ENCODE assay signal across 8 cellular contexts in the genomic region with DNA sequence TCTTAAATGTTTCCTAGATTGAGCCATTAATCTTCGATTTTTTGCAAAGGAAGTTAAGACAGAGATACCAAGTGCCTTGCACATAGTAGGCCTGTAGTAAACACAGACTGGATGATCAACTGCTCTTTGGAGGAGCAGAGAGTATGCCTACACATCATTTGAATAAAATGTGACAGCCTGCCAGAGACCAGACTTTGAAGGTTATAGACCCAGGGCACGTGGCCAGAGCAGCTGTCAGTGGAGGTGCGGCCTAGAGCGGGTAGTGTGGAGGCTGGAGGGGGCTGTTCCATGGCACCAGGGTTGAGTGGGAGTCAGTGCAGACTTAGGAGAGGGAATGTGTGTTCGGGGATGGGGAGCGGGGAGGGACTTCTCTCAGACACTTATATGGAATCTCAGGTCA.
DNase-seq lines count a peak whose midpoint lies in the region; ATAC-seq and TF ChIP-seq lines count a peak whose summit lies in the region.

No MANE protein-coding gene starts in this region.

- H3K9me3 ChIP-seq in right cardiac atrium (ENCODE audit: control insufficient read depth, low read length): no peaks in the 10 kb centered on the region
- no peaks in the 10 kb centered on the region for H3K9me3 ChIP-seq in stomach

- intact Hi-C loops in right cardiac atrium (cut with DNase I): loop anchor here in 1 of 4 donors (10.0 kb wide), 1 partner anchor 81 kb away; a partner anchor contains a TSS
- intact Hi-C loops in stomach (cut with DNase I; ENCODE audit: low total_unique reads): no loop called here

- H3K27me3 ChIP-seq in right cardiac atrium (ENCODE audit: control insufficient read depth, insufficient read depth): no peaks in the 10 kb centered on the region
- no peaks in the 10 kb centered on the region for H3K27me3 ChIP-seq in stomach

- TF ChIP-seq EP300 in stomach (IDR thresholded peaks at IDR 0.05): no peak

- H3K4me3 ChIP-seq in right cardiac atrium (ENCODE audit: low read length) (no peak overlapping the region), stomach (no peak overlapping the region)

- H3K36me3 ChIP-seq in stomach: no peaks in the 10 kb centered on the region

- H3K27me3 Mint-ChIP-seq in activated naive CD8-positive, alpha-beta T cell treated with anti-CD3 and anti-CD28 coated beads for 36 hours: no peaks in the 10 kb centered on the region

- H3K27ac Mint-ChIP-seq in activated naive CD8-positive, alpha-beta T cell treated with anti-CD3 and anti-CD28 coated beads for 36 hours: peak overlapping the region; percentile 25

- H3K4me1 ChIP-seq in right cardiac atrium (ENCODE audit: control insufficient read depth, insufficient read depth, low read length): peaks cover 42% of the 10 kb centered on the region
- H3K4me1 ChIP-seq in stomach: peaks cover 80 to 98% (median 93%) of the 10 kb centered on the region in 4 donors

- peak; percentile 11 for DNase-seq in NCI-H1092 treated with DMSO at 0.1 percent for 48 hours (lab: John Stamatoyannopoulos, UW)
- no peak for DNase-seq in NCI-H1092 (lab: John Stamatoyannopoulos, UW)
- no peak for DNase-seq in activated naive CD8-positive, alpha-beta T cell treated with anti-CD3 and anti-CD28 coated beads for 36 hours
- DNase-seq in right cardiac atrium: peak; percentile 63 to 78 (median 77)
- peak; percentile 45 for DNase-seq in stomach
- DNase-seq in NCI-H1930 (lab: John Stamatoyannopoulos, UW): no peak

- no peak for TF ChIP-seq CTCF in stomach (IDR thresholded peaks at IDR 0.05)

- H3K36me3 Mint-ChIP-seq in activated naive CD8-positive, alpha-beta T cell treated with anti-CD3 and anti-CD28 coated beads for 36 hours: no peaks in the 10 kb centered on the region

- WGBS in right cardiac atrium: 43% methylated on average over 6 of the region's 6 CpGs
- 36 to 65% (median 51%) methylated on average over 6 of the region's 6 CpGs for WGBS in stomach, 5 donors

- peaks cover 68% of the 10 kb centered on the region for H3K4me1 Mint-ChIP-seq in activated naive CD8-positive, alpha-beta T cell treated with anti-CD3 and anti-CD28 coated beads for 36 hours

- no peak for TF ChIP-seq POLR2A in stomach (IDR thresholded peaks at IDR 0.05)

- H3K27ac ChIP-seq in right cardiac atrium (ENCODE audit: low read length) (peak overlapping the region; percentile 94), stomach (peak overlapping the region; percentile 40 to 88 (median 78))

- peak; percentile 25 to 29 for ATAC-seq in right cardiac atrium
- no peak for ATAC-seq in HG02938 (IDR thresholded peaks at IDR 0.05; ENCODE audit: unreplicated experiment)
- ATAC-seq in GM18861 (IDR thresholded peaks at IDR 0.05; ENCODE audit: unreplicated experiment): no peak

- no peaks in the 10 kb centered on the region for H3K9me3 Mint-ChIP-seq in activated naive CD8-positive, alpha-beta T cell treated with anti-CD3 and anti-CD28 coated beads for 36 hours

- H3K4me3 Mint-ChIP-seq in activated naive CD8-positive, alpha-beta T cell treated with anti-CD3 and anti-CD28 coated beads for 36 hours: no peak overlapping the region

Comparison
In these comparisons a context has a peak if more than half of its experiments do, and no peak if none do; other contexts are left out.
1. DNase-seq: peak in NCI-H1092 treated with DMSO at 0.1 percent for 48 hours (single experiment), right cardiac atrium (3 of 3) and stomach (single experiment); none in NCI-H1092 (single experiment), activated naive CD8-positive, alpha-beta T cell treated with anti-CD3 and anti-CD28 coated beads for 36 hours (single experiment) and NCI-H1930 (0 of 2).
2. ATAC-seq: peak in right cardiac atrium (2 of 2); none in HG02938 (single experiment) and GM18861 (single experiment).